In the genomic region with DNA sequence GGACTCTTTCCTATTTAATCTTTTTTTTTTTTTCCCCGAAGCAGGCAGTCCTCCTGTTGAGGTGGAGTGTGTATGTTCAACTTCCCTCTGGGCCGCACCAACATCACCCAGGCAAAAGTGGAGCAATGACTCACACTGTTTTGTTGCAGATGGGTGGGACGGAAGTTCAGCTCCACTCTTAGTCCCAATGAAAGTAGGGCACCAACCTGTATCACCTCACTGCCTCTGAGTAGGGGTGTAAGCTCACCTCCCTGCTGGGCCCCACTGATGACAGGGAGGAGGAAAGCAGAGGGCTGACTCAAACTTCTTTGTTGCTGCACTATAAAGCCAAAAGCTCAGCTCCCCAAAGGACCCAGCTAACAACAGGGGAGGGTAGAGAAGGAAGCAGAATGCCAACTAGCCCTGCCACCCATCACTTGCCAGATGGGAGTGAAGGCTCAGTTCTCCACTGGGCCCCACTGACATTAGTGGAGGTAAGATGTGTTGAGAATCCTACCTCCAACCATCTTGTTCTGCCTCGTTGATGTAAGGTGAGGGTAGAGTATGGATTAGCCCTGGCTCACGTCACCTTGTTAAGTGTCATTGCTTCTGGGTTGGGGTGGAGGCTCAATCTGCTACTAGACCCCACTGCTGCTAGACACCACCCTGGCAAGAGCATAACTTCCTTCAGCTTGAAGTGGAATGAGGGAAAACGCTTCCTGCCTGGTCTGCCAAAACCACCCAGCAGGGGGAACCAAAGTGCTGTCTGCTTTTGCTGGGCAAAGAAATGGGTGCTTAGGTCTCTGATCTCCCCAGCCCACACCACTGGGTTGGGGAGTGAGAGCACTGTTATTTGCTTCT, we compare ENCODE assay signal across 8 cellular contexts. TPM values are rescaled to one million over a fixed set of nuclear protein-coding genes. Genes with fewer than 3 reads are reported as not detected.
DNase-seq lines count a peak whose midpoint lies in the region; ATAC-seq, FAIRE-seq and TF ChIP-seq lines count a peak whose summit lies in the region.

No MANE protein-coding gene starts in this region.

- peaks cover 21% of the 10 kb centered on the region for H3K36me3 Mint-ChIP-seq in activated CD4-positive, alpha-beta T cell treated with anti-CD3 and anti-CD28 coated beads, Interleukin-2, amount 10 ng/mL, durations not matched to agents 24 days and 14 days (ENCODE audit: low read depth)

- peak; percentile 84 for TF ChIP-seq CTCF in AG09309 (IDR thresholded peaks at IDR 0.05; ENCODE audit: control insufficient read depth, insufficient read depth, low read depth, low read length, missing control alignments)
- TF ChIP-seq CTCF in MM.1S (IDR thresholded peaks at IDR 0.05; ENCODE audit: low read length), result peak; percentile 59
- peak; percentile 37 for TF ChIP-seq CTCF in thoracic aorta (IDR thresholded peaks at IDR 0.05)

- no peak overlapping the region for H3K4me3 Mint-ChIP-seq in activated CD4-positive, alpha-beta T cell treated with anti-CD3 and anti-CD28 coated beads, Interleukin-2, amount 10 ng/mL, durations not matched to agents 24 days and 14 days

- H3K9me2 ChIP-seq in MM.1S (replicated peaks; ENCODE audit: insufficient read depth, low read length), result no peaks in the 10 kb centered on the region

- ATAC-seq in GM18909 (IDR thresholded peaks at IDR 0.05; ENCODE audit: poor library complexity, unreplicated experiment), result peak; percentile 88
- ATAC-seq in thoracic aorta (ENCODE audit: insufficient number of reproducible peaks, low FRiP score, low read depth), result peak; percentile 28

- no peaks in the 10 kb centered on the region for H3F3A ChIP-seq in MM.1S (ENCODE audit: insufficient read depth, low read length)

- no peaks in the 10 kb centered on the region for H3K27me3 ChIP-seq in MM.1S (replicated peaks; ENCODE audit: insufficient read depth, low read length)
- no peaks in the 10 kb centered on the region for H3K27me3 ChIP-seq in thoracic aorta (replicated peaks; ENCODE audit: insufficient read depth)

- no peak overlapping the region for H3K4me2 ChIP-seq in MM.1S (ENCODE audit: low read depth, low read length)

- no peak overlapping the region for H2AFZ ChIP-seq in MM.1S (ENCODE audit: low read length)

- H3K27ac ChIP-seq in MM.1S (ENCODE audit: low read length), result no peak overlapping the region
- H3K27ac ChIP-seq in thoracic aorta, result no peak overlapping the region

- H3K36me3 ChIP-seq in MM.1S (replicated peaks; ENCODE audit: insufficient read depth, low read length), result no peaks in the 10 kb centered on the region
- no peaks in the 10 kb centered on the region for H3K36me3 ChIP-seq in thoracic aorta

- H3K79me2 ChIP-seq in MM.1S (ENCODE audit: low read length), result no peaks in the 10 kb centered on the region

- H3K9me3 Mint-ChIP-seq in activated CD4-positive, alpha-beta T cell treated with anti-CD3 and anti-CD28 coated beads, Interleukin-2, amount 10 ng/mL, durations not matched to agents 24 days and 14 days, result no peaks in the 10 kb centered on the region

- H3K9ac ChIP-seq in MM.1S (ENCODE audit: low read length), result no peak overlapping the region

- no peaks in the 10 kb centered on the region for H3K9me3 ChIP-seq in MM.1S (replicated peaks; ENCODE audit: insufficient read depth, low read length)
- no peaks in the 10 kb centered on the region for H3K9me3 ChIP-seq in thoracic aorta

- H3K4me1 ChIP-seq in MM.1S (ENCODE audit: low read length), result no peaks in the 10 kb centered on the region
- peaks cover 0 to 6% of the 10 kb centered on the region in 2 donors for H3K4me1 ChIP-seq in thoracic aorta (ENCODE audit: control insufficient read depth in 1 of 2, low read depth in 2 of 2)

- H3K27ac Mint-ChIP-seq in activated CD4-positive, alpha-beta T cell treated with anti-CD3 and anti-CD28 coated beads, Interleukin-2, amount 10 ng/mL, durations not matched to agents 24 days and 14 days, result peak overlapping the region; percentile 62

- no peaks in the 10 kb centered on the region for H3K27me3 Mint-ChIP-seq in activated CD4-positive, alpha-beta T cell treated with anti-CD3 and anti-CD28 coated beads, Interleukin-2, amount 10 ng/mL, durations not matched to agents 24 days and 14 days

- no peaks in the 10 kb centered on the region for H4K20me1 ChIP-seq in MM.1S (ENCODE audit: insufficient read depth, low read length)

- no peak overlapping the region for H3K4me3 ChIP-seq in AG09309 (ENCODE audit: control insufficient read depth, low read depth, low read length)
- no peak overlapping the region for H3K4me3 ChIP-seq in MM.1S (ENCODE audit: low read length)
- no peak overlapping the region for H3K4me3 ChIP-seq in thoracic aorta

- H3K4me1 Mint-ChIP-seq in activated CD4-positive, alpha-beta T cell treated with anti-CD3 and anti-CD28 coated beads, Interleukin-2, amount 10 ng/mL, durations not matched to agents 24 days and 14 days, result peaks cover 24% of the 10 kb centered on the region

- intact Hi-C loops in activated CD4-positive, alpha-beta T cell treated with anti-CD3 and anti-CD28 coated beads, Interleukin-2, amount 10 ng/mL, durations not matched to agents 24 days and 14 days (cut with micrococcal nuclease), result loop anchor here (1.0 to 2.0 kb wide), 2 partner anchors 190 to 264 kb away; no protein-coding TSS in a partner anchor

- no peak for FAIRE-seq in frontal cortex (lab: Jason Lieb, UNC)

- DNase-seq in AG09309 (ENCODE audit: low read depth) (no peak), MM.1S (peak; percentile 42), mucosa of gallbladder (ENCODE audit: low spot score) (peak; percentile 45), thoracic aorta (ENCODE audit: low spot score) (no peak), frontal cortex (ENCODE audit: low spot score in 2 of 2) (no peak)
- peak; percentile 91 for DNase-seq in activated CD4-positive, alpha-beta T cell treated with anti-CD3 and anti-CD28 coated beads, Interleukin-2, amount 10 ng/mL, durations not matched to agents 24 days and 14 days
- peak; percentile 66 for DNase-seq in effector CD4-positive, alpha-beta T cell

RNA-seq across cellular contexts. Expression of a gene that starts 14.1 kb away (rescaled TPM):
- 49.8 and 51.1 TPM in 2 replicates for total RNA-seq in activated CD4-positive, alpha-beta T cell treated with anti-CD3 and anti-CD28 coated beads, Interleukin-2, amount 10 ng/mL, durations not matched to agents 24 days and 14 days
- total RNA-seq in mucosa of gallbladder (51.9 TPM), thoracic aorta (10 to 100 TPM; 24.0 to 64.5 TPM), frontal cortex (24.9 TPM)

Comparison
In these comparisons a context has a peak if more than half of its experiments do, and no peak if none do; other contexts are left out.
1. DNase-seq: peak in MM.1S (single experiment), activated CD4-positive, alpha-beta T cell treated with anti-CD3 and anti-CD28 coated beads, Interleukin-2, amount 10 ng/mL, durations not matched to agents 24 days and 14 days (single experiment), effector CD4-positive, alpha-beta T cell (single experiment) and mucosa of gallbladder (single experiment); none in AG09309 (single experiment), thoracic aorta (single experiment) and frontal cortex (0 of 2).
2. Peak in every context shown above with its lines, with median percentiles within 50 percentile points of each other: CTCF ChIP-seq.